In the genomic region with DNA sequence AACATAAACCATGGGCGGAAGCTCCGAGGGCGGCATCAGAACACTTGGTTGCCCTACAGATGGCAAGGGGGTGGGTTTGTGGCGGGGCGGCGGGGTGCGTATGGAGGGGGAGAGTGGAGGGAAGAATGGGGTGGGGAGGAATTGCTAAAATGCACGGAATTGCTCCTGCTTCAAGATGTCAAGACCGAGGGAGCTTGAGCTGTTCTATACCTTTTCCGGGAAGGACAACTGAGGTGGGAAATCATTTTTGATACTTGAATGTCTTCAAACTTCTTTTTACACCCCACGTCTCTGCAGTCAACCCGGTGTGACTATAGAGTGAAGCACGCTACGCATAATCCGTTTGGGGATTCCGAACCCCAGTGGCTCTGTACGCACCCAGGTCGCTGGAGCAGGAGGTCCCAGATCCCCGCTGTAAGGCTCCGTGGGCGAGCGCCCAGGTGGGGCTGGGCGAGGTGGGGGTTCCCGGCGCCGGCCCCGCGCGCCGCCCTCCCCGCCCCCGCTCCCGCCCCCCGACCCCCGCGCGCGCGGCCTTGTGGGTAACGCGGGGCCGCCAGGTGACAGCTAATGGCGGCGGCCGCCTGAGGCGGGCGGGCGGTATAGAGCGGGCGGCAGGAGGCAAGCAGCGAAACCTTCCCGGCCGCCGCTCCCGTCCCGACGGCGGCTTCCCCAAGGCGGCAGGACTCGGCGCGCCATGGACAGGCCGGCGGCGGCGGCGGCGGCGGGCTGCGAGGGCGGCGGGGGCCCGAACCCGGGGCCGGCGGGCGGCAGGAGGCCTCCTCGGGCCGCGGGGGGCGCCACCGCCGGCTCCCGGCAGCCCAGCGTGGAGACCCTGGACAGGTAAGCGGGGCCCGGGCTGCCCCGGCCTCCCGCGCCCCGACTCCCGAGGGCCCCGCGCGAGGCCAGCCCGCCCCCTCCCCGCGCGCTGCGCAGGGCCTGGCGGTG, we compare ENCODE assay signal across 8 cellular contexts. TPM values are rescaled to one million over a fixed set of nuclear protein-coding genes. Genes with fewer than 3 reads are reported as not detected.
DNase-seq lines count a peak whose midpoint lies in the region; ATAC-seq and TF ChIP-seq lines count a peak whose summit lies in the region.

A gene (plus strand): TSS at position 560 of the 945 bp plus-strand sequence. CDS start 135 bp downstream, at position 695.

- no peaks in the 10 kb centered on the region for H3K27me3 Mint-ChIP-seq in Calu3 (ENCODE audit: unreplicated experiment)

- DNase-seq in Calu3 (peak; percentile 49), HT-29 (ENCODE audit: low spot score) (peak; percentile 43), T-helper 22 cell (ENCODE audit: low read depth) (peak; percentile 46), cardiac fibroblast (ENCODE audit: low read depth in 2 of 2) (peak in 1 of 2 donors; percentile 11), kidney tubule cell (ENCODE audit: low spot score) (peak; percentile 30), NCI-H226 (no peak)
- peak; percentile 51 for DNase-seq in stimulated activated CD4-positive, alpha-beta T cell treated with anti-CD3 and anti-CD28 coated beads, Interleukin-4, amount 100 ng/mL, for 24 hours

- peak within 1 kb of the TSS; percentile 86 for H3K27ac Mint-ChIP-seq in Calu3 (ENCODE audit: unreplicated experiment)

- peak; percentile 43 for ATAC-seq in GM21360 (IDR thresholded peaks at IDR 0.05; ENCODE audit: unreplicated experiment)

- H3K9me3 Mint-ChIP-seq in Calu3 (ENCODE audit: low read depth, unreplicated experiment), result peaks cover 5% of the 10 kb centered on the region

- peak within 1 kb of the TSS; percentile 58 to 62 for H3K4me3 ChIP-seq in cardiac fibroblast (replicated peaks in 1 of 2; ENCODE audit: low read depth in 2 of 2, low read length in 2 of 2)

- H3K4me3 Mint-ChIP-seq in Calu3 (ENCODE audit: low read depth, unreplicated experiment), result peak within 1 kb of the TSS; percentile 74

- no TSS peak for BruUV-seq in Calu3 (replicated peaks; lab: Mats Ljungman, UMichigan)

- CTCF ChIA-PET in Calu3 (lab: Charles Lee), result interaction anchor here (0.6 kb wide), 1 partner anchor 65 kb away, joined by 5 read pairs; no protein-coding TSS in a partner anchor

- intact Hi-C loops in Calu3 (cut with micrococcal nuclease; ENCODE audit: unreplicated experiment), result no loop called here

- TF ChIP-seq CTCF in Calu3 (IDR thresholded peaks at IDR 0.05; ENCODE audit: unreplicated experiment) (no peak), cardiac fibroblast (IDR thresholded peaks at IDR 0.05; ENCODE audit: low read depth, low read length) (no peak)

- H3K36me3 Mint-ChIP-seq in Calu3 (ENCODE audit: insufficient read depth, unreplicated experiment), result peaks cover 30% of the 10 kb centered on the region

- H3K4me1 Mint-ChIP-seq in Calu3 (ENCODE audit: low read depth, unreplicated experiment), result peaks cover 42% of the 10 kb centered on the region

RNA-seq across cellular contexts. Expression of the gene that starts here (rescaled TPM):
- total RNA-seq in Calu3 (2022), result 40.0 and 49.1 TPM in 2 replicates
- 17.6 and 22.7 TPM in 2 replicates for total RNA-seq in HT-29 (2014; rRNA removed; shearing (Covaris generic))
